12 cellular contexts compared by ENCODE assay signal in genomic region chr1:11740258-11741192, GRCh38. TPM values are rescaled to one million over a fixed set of nuclear protein-coding genes. Genes with fewer than 3 reads are reported as not detected.
DNase-seq lines count a peak whose midpoint lies in the region; ATAC-seq, FAIRE-seq and TF ChIP-seq lines count a peak whose summit lies in the region.
"Had no signal": no experiment of that assay in that cellular context is flagged by ENCODE, and none has a peak within 500 bp of the region (broad histone marks: within the 10 kb centered on the region; RNA-seq: fewer than 3 reads in every experiment).

No MANE protein-coding gene starts in this region.

- H3K4me3 Mint-ChIP-seq in T-cell, result peak overlapping the region; percentile 31 to 61 (median 39)

- no peaks in the 10 kb centered on the region for H3K9me3 ChIP-seq in effector memory CD4-positive, alpha-beta T cell (ENCODE audit: control insufficient read depth, low read length)
- H3K9me3 ChIP-seq: suprapubic skin had no signal

- H3K27me3 Mint-ChIP-seq in T-cell, result no peaks in the 10 kb centered on the region

- peak; percentile 86 for FAIRE-seq in GM12891 (lab: Jason Lieb, UNC)

- TF ChIP-seq POLR2A in GM12891 (IDR thresholded peaks at IDR 0.05; ENCODE audit: low read depth, low read length), result no peak

- CTCF ChIA-PET in T-cell (lab: Charles Lee), result interaction anchor here in 1 of 2 donors (0.6 to 1.4 kb wide), 2 partner anchors 91 to 684 kb away, joined by 3 to 4 read pairs; no protein-coding TSS in a partner anchor

- peak overlapping the region; percentile 31 to 71 for H3K27ac Mint-ChIP-seq in T-cell

- H3K27ac ChIP-seq in effector memory CD4-positive, alpha-beta T cell (ENCODE audit: insufficient read depth, low read length, poor library complexity, severe bottlenecking), result no peak overlapping the region
- H3K27ac ChIP-seq: GM23248, suprapubic skin had no signal

- in situ Hi-C loops in G401 (cut with HindIII; ENCODE audit: low sequenced_read_pairs), result no loop called here

- peaks cover 47% of the 10 kb centered on the region for H3K4me1 ChIP-seq in effector memory CD4-positive, alpha-beta T cell (ENCODE audit: control insufficient read depth, insufficient read depth, low read length, poor library complexity, severe bottlenecking)

- POLR2A ChIA-PET in T-cell (lab: Charles Lee), result no interaction called here

- no peak overlapping the region for H3K4me3 ChIP-seq in effector memory CD4-positive, alpha-beta T cell (ENCODE audit: insufficient read depth, low read depth, low read length, poor library complexity, severe bottlenecking)
- H3K4me3 ChIP-seq: GM23248, suprapubic skin had no signal

- H3K9me3 Mint-ChIP-seq in T-cell, result no peaks in the 10 kb centered on the region

- peaks cover 4% of the 10 kb centered on the region for H3K36me3 ChIP-seq in effector memory CD4-positive, alpha-beta T cell (ENCODE audit: control insufficient read depth, insufficient read depth, low read length)

- H3K4me1 Mint-ChIP-seq in T-cell, result peaks cover 62 to 74% (median 64%) of the 10 kb centered on the region in 3 donors

- ATAC-seq in T-cell (replicated peaks in 1 of 4) (peak in 2 of 4 experiments; percentile 35), GM21528 (IDR thresholded peaks at IDR 0.05; ENCODE audit: low FRiP score, unreplicated experiment) (no peak)

- peak; percentile 69 to 77 for DNase-seq in AML-193 (lab: John Stamatoyannopoulos, UW)
- no peak for DNase-seq in GM12891 (ENCODE audit: insufficient read length, low spot score)
- peak in 9 of 34 experiments; percentile 13 to 35 (median 20) for DNase-seq in T-cell
- peak in 2 of 3 donors; percentile 15 to 21 for DNase-seq in effector memory CD4-positive, alpha-beta T cell
- no peak for DNase-seq in G401 (ENCODE audit: low spot score)
- DNase-seq in NAMALWA (ENCODE audit: low spot score), result no peak
- DNase-seq in NCI-H1417 (lab: John Stamatoyannopoulos, UW), result no peak
- DNase-seq: GM23248, hippocampal formation, SHP77 treated with DMSO at 0.1 percent for 48 hours had no signal

- no peaks in the 10 kb centered on the region for H3K27me3 ChIP-seq in effector memory CD4-positive, alpha-beta T cell (replicated peaks; ENCODE audit: control insufficient read depth, insufficient read depth, low read length, poor library complexity, severe bottlenecking)
- H3K27me3 ChIP-seq: suprapubic skin had no signal

- no peaks in the 10 kb centered on the region for H3K36me3 Mint-ChIP-seq in T-cell

TF ChIP-seq in GM12891, 5 proteins besides CTCF, POLR2A, EP300 and RAD21:
- TF ChIP-seq SPI1 (IDR thresholded peaks at IDR 0.05; ENCODE audit: low read depth, low read length) (no peak), PAX5 (IDR thresholded peaks at IDR 0.05; ENCODE audit: insufficient read depth, low read length, severe bottlenecking) (no peak), POLR2AphosphoS5 (IDR thresholded peaks at IDR 0.05; ENCODE audit: low read depth, low read length) (no peak), POU2F2 (IDR thresholded peaks at IDR 0.05; ENCODE audit: low read depth, low read length) (no peak)

RNA-seq across cellular contexts. Expression of gene AGTRAP, which starts 4.6 kb away (rescaled TPM):
- polyA plus RNA-seq in GM12891 (2012; ENCODE audit: low read depth, missing spikeins), result 8.9 TPM
- 10 to 100 TPM; 15.8 to 30.4 (median 19.5) TPM for total RNA-seq in T-cell
- 97.2 and 147 TPM in 2 replicates for total RNA-seq in G401 (2014; rRNA removed; shearing (Covaris generic))

RNA-seq across cellular contexts. Expression of gene C1orf167, which starts 21.5 kb away (rescaled TPM):
- polyA plus RNA-seq in GM12891 (2012; ENCODE audit: low read depth, missing spikeins), result 0.86 TPM
- total RNA-seq in T-cell, result not detected
- not detected in 2 replicates for total RNA-seq in G401 (2014; rRNA removed; shearing (Covaris generic))
- total RNA-seq: GM23248 had no signal

RNA-seq across cellular contexts. Expression of gene DRAXIN, which starts 49.0 kb away (rescaled TPM):
- 0.01 TPM for polyA plus RNA-seq in GM12891 (2012; ENCODE audit: low read depth, missing spikeins)
- total RNA-seq in T-cell, result 1 to 10 TPM in 1 of 5 donors, under 1 TPM in 4; 0.18 to 2.0 (median 0.23) TPM
- total RNA-seq in G401 (2014; rRNA removed; shearing (Covaris generic)), result 0.14 and 1.4 TPM in 2 replicates

RNA-seq across cellular contexts. Expression of gene MAD2L2, which starts 59.6 kb away (rescaled TPM):
- 47.6 TPM for polyA plus RNA-seq in GM12891 (2012; ENCODE audit: low read depth, missing spikeins)
- 10 to 100 TPM; 22.4 to 28.5 (median 24.0) TPM for total RNA-seq in T-cell
- total RNA-seq in G401 (2014; rRNA removed; shearing (Covaris generic)), result 144 and 155 TPM in 2 replicates

Comparison
In these comparisons a context has a peak if more than half of its experiments do, and no peak if none do; other contexts are left out.
1. DNase-seq: peak in AML-193 (2 of 2) and effector memory CD4-positive, alpha-beta T cell (2 of 3); none in GM12891 (single experiment), G401 (single experiment), NAMALWA (single experiment) and NCI-H1417 (0 of 3).